ENCODE assay signal across 8 cellular contexts in the genomic region with DNA sequence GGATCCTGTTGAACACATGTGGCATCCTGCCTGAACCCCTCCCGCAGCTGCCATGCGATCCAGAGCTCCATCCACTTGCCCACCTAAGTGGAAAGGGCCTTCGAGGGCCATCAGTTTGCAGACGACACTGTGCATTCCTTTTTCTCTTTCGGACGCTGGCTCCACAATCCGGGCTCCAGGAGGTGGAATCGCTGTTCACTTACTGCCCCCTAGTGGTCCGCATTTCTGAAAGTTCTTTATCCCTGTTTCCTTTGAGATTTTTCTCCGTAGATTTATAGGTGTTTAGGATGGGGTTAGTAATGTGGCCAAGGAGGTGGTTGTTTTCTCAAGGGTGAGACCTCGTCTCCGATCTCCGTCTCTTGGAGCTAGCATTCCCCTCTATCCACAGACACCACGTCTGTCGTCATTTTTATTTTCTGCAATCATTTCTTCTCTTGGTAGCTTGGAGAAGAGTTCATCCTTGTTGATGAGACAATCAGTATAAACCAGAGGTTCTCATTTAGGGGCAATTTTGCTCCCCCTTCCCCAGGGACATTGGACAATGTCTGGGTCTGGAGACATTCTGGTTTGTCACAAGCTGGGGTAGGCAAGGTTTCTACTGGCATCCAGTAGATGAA.
A peak's percentile ranks its signal among the peaks of the same experiment; 100 is the strongest.
DNase-seq lines count a peak whose midpoint lies in the region; TF ChIP-seq lines count a peak whose summit lies in the region.

No MANE protein-coding gene starts in this region.

- DNase-seq in NCI-H1417 (lab: John Stamatoyannopoulos, UW) (peak in 2 of 3 experiments; percentile 30 to 57), NCI-H1417 treated with DMSO at 0.1 percent for 48 hours (lab: John Stamatoyannopoulos, UW) (no peak), SKM-1 treated with dmso at 0.1 percent for 144 hours (lab: John Stamatoyannopoulos, UW; ENCODE audit: unreplicated experiment) (peak; percentile 2), cardiac fibroblast (ENCODE audit: low read depth in 2 of 2) (peak; percentile 72 to 75), islet precursor cell (peak; percentile 79)
- peak; percentile 48 for DNase-seq in stimulated activated CD4-positive, alpha-beta T cell treated with anti-CD3 and anti-CD28 coated beads, Interleukin-4, amount 100 ng/mL, for 24 hours
- DNase-seq in activated CD4-positive, CD25-positive, alpha-beta regulatory T cell (lab: John Stamatoyannopoulos, UW), result no peak

- TF ChIP-seq CTCF in cardiac fibroblast (IDR thresholded peaks at IDR 0.05; ENCODE audit: low read depth, low read length), result peak; percentile 63

- TF ChIP-seq RAD21 in Ishikawa (IDR thresholded peaks at IDR 0.05; ENCODE audit: low read depth), result peak; percentile 75

- TF ChIP-seq EP300 in Ishikawa (IDR thresholded peaks at IDR 0.05; ENCODE audit: borderline replicate concordance), result no peak

- H3K4me3 ChIP-seq in cardiac fibroblast (replicated peaks in 1 of 2; ENCODE audit: low read depth in 2 of 2, low read length in 2 of 2), result no peak overlapping the region

TF ChIP-seq in Ishikawa, 13 proteins besides CTCF, POLR2A, EP300 and RAD21:
- TF ChIP-seq CREB1 (IDR thresholded peaks at IDR 0.05; ENCODE audit: low read depth), result no peak
- no peak for TF ChIP-seq MAX (IDR thresholded peaks at IDR 0.05)
- TF ChIP-seq, protein P1, sequence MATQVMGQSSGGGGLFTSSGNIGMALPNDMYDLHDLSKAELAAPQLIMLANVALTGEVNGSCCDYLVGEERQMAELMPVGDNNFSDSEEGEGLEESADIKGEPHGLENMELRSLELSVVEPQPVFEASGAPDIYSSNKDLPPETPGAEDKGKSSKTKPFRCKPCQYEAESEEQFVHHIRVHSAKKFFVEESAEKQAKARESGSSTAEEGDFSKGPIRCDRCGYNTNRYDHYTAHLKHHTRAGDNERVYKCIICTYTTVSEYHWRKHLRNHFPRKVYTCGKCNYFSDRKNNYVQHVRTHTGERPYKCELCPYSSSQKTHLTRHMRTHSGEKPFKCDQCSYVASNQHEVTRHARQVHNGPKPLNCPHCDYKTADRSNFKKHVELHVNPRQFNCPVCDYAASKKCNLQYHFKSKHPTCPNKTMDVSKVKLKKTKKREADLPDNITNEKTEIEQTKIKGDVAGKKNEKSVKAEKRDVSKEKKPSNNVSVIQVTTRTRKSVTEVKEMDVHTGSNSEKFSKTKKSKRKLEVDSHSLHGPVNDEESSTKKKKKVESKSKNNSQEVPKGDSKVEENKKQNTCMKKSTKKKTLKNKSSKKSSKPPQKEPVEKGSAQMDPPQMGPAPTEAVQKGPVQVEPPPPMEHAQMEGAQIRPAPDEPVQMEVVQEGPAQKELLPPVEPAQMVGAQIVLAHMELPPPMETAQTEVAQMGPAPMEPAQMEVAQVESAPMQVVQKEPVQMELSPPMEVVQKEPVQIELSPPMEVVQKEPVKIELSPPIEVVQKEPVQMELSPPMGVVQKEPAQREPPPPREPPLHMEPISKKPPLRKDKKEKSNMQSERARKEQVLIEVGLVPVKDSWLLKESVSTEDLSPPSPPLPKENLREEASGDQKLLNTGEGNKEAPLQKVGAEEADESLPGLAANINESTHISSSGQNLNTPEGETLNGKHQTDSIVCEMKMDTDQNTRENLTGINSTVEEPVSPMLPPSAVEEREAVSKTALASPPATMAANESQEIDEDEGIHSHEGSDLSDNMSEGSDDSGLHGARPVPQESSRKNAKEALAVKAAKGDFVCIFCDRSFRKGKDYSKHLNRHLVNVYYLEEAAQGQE (IDR thresholded peaks at IDR 0.05; ENCODE audit: low read depth), result no peak
- no peak for TF ChIP-seq YY1 (IDR thresholded peaks at IDR 0.05; ENCODE audit: low read depth)
- TF ChIP-seq TAF1 (IDR thresholded peaks at IDR 0.05; ENCODE audit: low read depth), result no peak
- TF ChIP-seq ZBTB7A (IDR thresholded peaks at IDR 0.05; ENCODE audit: low read depth), result no peak
- TF ChIP-seq TCF12 (IDR thresholded peaks at IDR 0.05; ENCODE audit: low read depth), result no peak
- no peak for TF ChIP-seq CEBPB (IDR thresholded peaks at IDR 0.05)
- TF ChIP-seq EGR1 (IDR thresholded peaks at IDR 0.05), result no peak

Comparison
In these comparisons a context has a peak if more than half of its experiments do, and no peak if none do; other contexts are left out.
1. DNase-seq: peak in NCI-H1417 (2 of 3), SKM-1 treated with dmso at 0.1 percent for 144 hours (single experiment), cardiac fibroblast (2 of 2), islet precursor cell (single experiment) and stimulated activated CD4-positive, alpha-beta T cell treated with anti-CD3 and anti-CD28 coated beads, Interleukin-4, amount 100 ng/mL, for 24 hours (single experiment); none in NCI-H1417 treated with DMSO at 0.1 percent for 48 hours (single experiment) and activated CD4-positive, CD25-positive, alpha-beta regulatory T cell (0 of 4).